ENCODE assay signal across 15 cellular contexts in the genomic region with DNA sequence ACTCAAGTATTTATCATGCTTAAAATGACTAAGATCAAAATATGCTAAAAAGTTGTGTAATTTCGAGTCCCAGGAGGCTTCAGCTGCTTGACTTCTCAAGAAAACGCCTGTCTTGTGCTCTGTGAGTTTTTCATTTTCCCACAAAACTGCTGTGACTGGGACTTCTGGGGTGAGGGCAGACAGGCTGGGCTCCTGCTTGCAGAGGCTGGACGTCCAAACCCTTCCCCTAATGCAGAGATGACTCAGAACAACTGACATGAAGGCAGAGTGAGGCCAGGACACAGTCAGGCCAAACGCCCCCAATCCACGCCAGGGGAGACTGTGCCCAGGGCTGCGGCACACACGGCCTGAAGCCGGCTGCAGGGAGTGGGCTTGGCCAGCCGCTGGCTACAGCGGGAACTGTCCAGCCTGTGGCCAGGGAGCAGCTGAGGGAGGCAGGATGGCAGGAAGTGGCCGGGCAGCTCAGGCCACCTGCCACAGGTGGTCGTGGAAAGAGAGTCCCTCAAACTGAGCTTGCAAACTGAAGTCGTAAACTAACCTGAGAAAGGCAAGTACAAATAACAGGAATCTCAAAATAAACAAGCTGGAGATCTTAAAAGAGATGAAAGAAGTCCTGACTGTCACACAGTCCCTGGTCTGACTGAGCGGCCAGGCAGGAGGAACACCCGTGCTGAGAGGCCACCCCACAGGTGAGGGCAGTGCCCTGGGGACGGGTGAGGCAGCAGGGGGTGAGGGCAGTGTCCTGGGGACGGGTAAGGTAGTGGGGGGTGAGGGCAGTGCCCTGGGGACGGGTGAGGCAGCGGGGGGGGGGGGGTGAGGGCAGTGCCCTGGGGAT. TPM values are rescaled to one million over a fixed set of nuclear protein-coding genes. Genes with fewer than 3 reads are reported as not detected.
DNase-seq lines count a peak whose midpoint lies in the region; ATAC-seq and TF ChIP-seq lines count a peak whose summit lies in the region.
"Had no signal": no experiment of that assay in that cellular context is flagged by ENCODE, and none has a peak within 500 bp of the region (broad histone marks: within the 10 kb centered on the region; RNA-seq: fewer than 3 reads in every experiment).

No MANE protein-coding gene starts in this region.

- no TSS peak for BruUV-seq in IMR-90 (replicated peaks; lab: Mats Ljungman, UMichigan)

- H3K4me2 ChIP-seq in IMR-90 (ENCODE audit: low read depth, low read length) (no peak overlapping the region; the same call in 1 of the 2 replicates), neuronal stem cell (ENCODE audit: insufficient read depth, low read length, poor library complexity, severe bottlenecking) (no peak overlapping the region)

- H3K4me3 ChIP-seq in AG09309 (ENCODE audit: control insufficient read depth, low read depth, low read length) (no peak overlapping the region), IMR-90 (ENCODE audit: insufficient read depth, low read depth, low read length) (no peak overlapping the region), breast epithelium (peak overlapping the region in 2 of 3 donors; percentile 9 to 34), neuronal stem cell (ENCODE audit: low read length in 2 of 2) (no peak overlapping the region)
- H3K4me3 ChIP-seq: SJCRH30 had no signal

- no peak overlapping the region for H2BK20ac ChIP-seq in IMR-90 (ENCODE audit: low read depth, low read length)

- no peak overlapping the region for H3K56ac ChIP-seq in IMR-90 (ENCODE audit: extremely low read depth, insufficient read depth, low read length)

- H3K23ac ChIP-seq in IMR-90 (ENCODE audit: low read depth, low read length), result no peak overlapping the region
- no peak overlapping the region for H3K23ac ChIP-seq in neuronal stem cell (ENCODE audit: low read depth, low read length, poor library complexity)

- TF ChIP-seq POLR2A in IMR-90 (IDR thresholded peaks at IDR 0.05; ENCODE audit: low read depth, low read length) (no peak), breast epithelium (IDR thresholded peaks at IDR 0.05) (no peak)

- peak overlapping the region; percentile 84 for H2BK12ac ChIP-seq in neuronal stem cell (ENCODE audit: low read length)

- no peaks in the 10 kb centered on the region for H3K27me3 Mint-ChIP-seq in T-helper 2 cell treated with Interferon-gamma antibody and Interleukin-4, amounts not matched to agents 5 μg/mL and 100 μg/mL, for 36 hours (ENCODE audit: low read depth)
- H3K27me3 Mint-ChIP-seq: activated naive CD4-positive, alpha-beta T cell treated with anti-CD3 and anti-CD28 coated beads, Interleukin-2, amount 50 U/mL, for 24 hours had no signal

- no peaks in the 10 kb centered on the region for H3K9me3 Mint-ChIP-seq in T-helper 2 cell treated with Interferon-gamma antibody and Interleukin-4, amounts not matched to agents 5 μg/mL and 100 μg/mL, for 36 hours
- H3K9me3 Mint-ChIP-seq: activated naive CD4-positive, alpha-beta T cell treated with anti-CD3 and anti-CD28 coated beads, Interleukin-2, amount 50 U/mL, for 24 hours had no signal

- H3K4me1 Mint-ChIP-seq in T-helper 2 cell treated with Interferon-gamma antibody and Interleukin-4, amounts not matched to agents 5 μg/mL and 100 μg/mL, for 36 hours (ENCODE audit: low read depth), result peaks cover 10% of the 10 kb centered on the region

- no peak overlapping the region for H3K14ac ChIP-seq in IMR-90 (replicated peaks; ENCODE audit: low read depth, low read length)
- H3K14ac ChIP-seq in neuronal stem cell (ENCODE audit: low read length), result peak overlapping the region; percentile 82

- 70% methylated on average over 7 of the region's 19 CpGs; no CpG with 5 or more reads in 1 of the 2 experiments for WGBS in IMR-90 (ENCODE audit: extremely low coverage in 2 of 2, insufficient read length in 1 of 2), 2 experiments
- WGBS in neuronal stem cell (ENCODE audit: extremely low coverage in 2 of 2, insufficient read length in 2 of 2, insufficient replicate concordance in 1 of 2), 2 donors, result no CpG with 5 or more reads among the region's 19 CpGs

- peak overlapping the region; percentile 19 for H2AK9ac ChIP-seq in IMR-90 (replicated peaks; ENCODE audit: low read depth, low read length, poor library complexity)

- peaks cover 8% of the 10 kb centered on the region for H3K36me3 Mint-ChIP-seq in T-helper 2 cell treated with Interferon-gamma antibody and Interleukin-4, amounts not matched to agents 5 μg/mL and 100 μg/mL, for 36 hours (ENCODE audit: low read depth)

- H3K9me1 ChIP-seq in IMR-90 (ENCODE audit: insufficient read depth, low read length), result no peaks in the 10 kb centered on the region

- CTCF ChIA-PET in IMR-90 (lab: Yijun Ruan, JAX), result no interaction called here

- H3K79me1 ChIP-seq in IMR-90 (ENCODE audit: low read depth in 1 of 2, low read length in 2 of 2) (no peaks in the 10 kb centered on the region), neuronal stem cell (ENCODE audit: low read depth, low read length) (peaks cover 7% of the 10 kb centered on the region)

- peaks cover 7% of the 10 kb centered on the region for H4K20me1 ChIP-seq in IMR-90 (ENCODE audit: insufficient read depth, low read length)

- no peak overlapping the region for H3K9ac ChIP-seq in IMR-90 (ENCODE audit: low read depth, low read length)
- H3K9ac ChIP-seq in neuronal stem cell (ENCODE audit: low read depth, low read length, poor library complexity), result no peak overlapping the region

- no peak overlapping the region for H2BK120ac ChIP-seq in IMR-90 (ENCODE audit: low read depth, low read length)
- H2BK120ac ChIP-seq in neuronal stem cell (ENCODE audit: low read depth, low read length), result no peak overlapping the region

- H4K91ac ChIP-seq in IMR-90 (ENCODE audit: insufficient read depth, low read depth, low read length), result no peak overlapping the region
- no peak overlapping the region for H4K91ac ChIP-seq in neuronal stem cell (ENCODE audit: low read depth, low read length, poor library complexity)

- H4K5ac ChIP-seq in IMR-90 (ENCODE audit: low read depth, low read length), result no peak overlapping the region

- H3K9me3 ChIP-seq in IMR-90 (ENCODE audit: control insufficient read depth, insufficient read depth, low read length) (no peaks in the 10 kb centered on the region), breast epithelium (no peaks in the 10 kb centered on the region), neuronal stem cell (replicated peaks in 1 of 2; ENCODE audit: control insufficient read depth in 2 of 2, insufficient read depth in 1 of 2, low read depth in 1 of 2, low read length in 2 of 2) (no peaks in the 10 kb centered on the region)
- H3K9me3 ChIP-seq: SJCRH30 had no signal

- ATAC-seq in IMR-90 (ENCODE audit: low read depth) (peak; percentile 91), HG03378 (IDR thresholded peaks at IDR 0.05; ENCODE audit: unreplicated experiment) (no peak), HG02981 (IDR thresholded peaks at IDR 0.05; ENCODE audit: unreplicated experiment) (no peak)

- no peak overlapping the region for H4K8ac ChIP-seq in IMR-90 (ENCODE audit: low read depth in 2 of 2, low read length in 2 of 2)
- H4K8ac ChIP-seq in neuronal stem cell (ENCODE audit: low read depth, low read length), result no peak overlapping the region

- no peak overlapping the region for H2BK15ac ChIP-seq in IMR-90 (ENCODE audit: low read depth, low read length)
- no peak overlapping the region for H2BK15ac ChIP-seq in neuronal stem cell (ENCODE audit: low read length)

- H3K27me3 ChIP-seq in IMR-90 (ENCODE audit: control insufficient read depth, insufficient read depth, low read length) (no peaks in the 10 kb centered on the region), breast epithelium (no peaks in the 10 kb centered on the region), neuronal stem cell (ENCODE audit: control insufficient read depth in 3 of 3, insufficient read depth in 3 of 3, low read depth in 1 of 3, low read length in 3 of 3) (no peaks in the 10 kb centered on the region)
- H3K27me3 ChIP-seq: SJCRH30 had no signal

- no peak overlapping the region for H3K27ac Mint-ChIP-seq in T-helper 2 cell treated with Interferon-gamma antibody and Interleukin-4, amounts not matched to agents 5 μg/mL and 100 μg/mL, for 36 hours

- in situ Hi-C loops in IMR-90 (cut with MboI; ENCODE audit: low sequenced_read_pairs), result no loop called here

- no peak overlapping the region for H3K4me3 Mint-ChIP-seq in T-helper 2 cell treated with Interferon-gamma antibody and Interleukin-4, amounts not matched to agents 5 μg/mL and 100 μg/mL, for 36 hours
- H3K4me3 Mint-ChIP-seq: activated naive CD4-positive, alpha-beta T cell treated with anti-CD3 and anti-CD28 coated beads, Interleukin-2, amount 50 U/mL, for 24 hours had no signal

- DNase-seq in AG09309 (ENCODE audit: low read depth) (peak; percentile 98), IMR-90 (peak; percentile 90), breast epithelium (ENCODE audit: low spot score in 2 of 2) (no peak), neuronal stem cell (ENCODE audit: low spot score) (no peak), NOMO-1 (lab: John Stamatoyannopoulos, UW; ENCODE audit: unreplicated experiment in 2 of 2) (no peak)
- no peak for DNase-seq in T-helper 2 cell treated with Interferon-gamma antibody and Interleukin-4, amounts not matched to agents 5 μg/mL and 100 μg/mL, for 36 hours (ENCODE audit: low spot score)
- DNase-seq: activated CD4-positive, alpha-beta T cell treated with anti-CD3 and anti-CD28 coated beads for 4 hours; Calu3; NCI-H2107 had no signal

- intact Hi-C loops in IMR-90 (cut with micrococcal nuclease), result no loop called here
- intact Hi-C loops in breast epithelium (cut with DNase I; ENCODE audit: low total_unique reads), result no loop called here

- POLR2A ChIA-PET in IMR-90 (lab: Charles Lee; ENCODE audit: unreplicated experiment), result no interaction called here

- H3K4me1 ChIP-seq in IMR-90 (ENCODE audit: control insufficient read depth, insufficient read depth, low read length) (peaks cover 12% of the 10 kb centered on the region), breast epithelium (no peaks in the 10 kb centered on the region), neuronal stem cell (ENCODE audit: control insufficient read depth in 2 of 2, insufficient read depth in 1 of 2, low read depth in 1 of 2, low read length in 2 of 2) (no peaks in the 10 kb centered on the region)

- TF ChIP-seq CTCF in AG09309 (IDR thresholded peaks at IDR 0.05; ENCODE audit: control insufficient read depth, insufficient read depth, low read depth, low read length, missing control alignments), result no peak
- TF ChIP-seq CTCF in IMR-90 (conservative IDR thresholded peaks at IDR 0.05; ENCODE audit: low read depth, low read length), result no peak
- no peak for TF ChIP-seq CTCF in breast epithelium (IDR thresholded peaks at IDR 0.05)

- H3K18ac ChIP-seq in IMR-90 (ENCODE audit: low read depth, low read length) (no peak overlapping the region), neuronal stem cell (ENCODE audit: low read length) (no peak overlapping the region)

- H3K36me3 ChIP-seq in IMR-90 (ENCODE audit: control insufficient read depth, insufficient read depth, low read length) (peaks cover 7% of the 10 kb centered on the region; the same call in 1 of the 2 replicates), breast epithelium (no peaks in the 10 kb centered on the region), neuronal stem cell (replicated peaks in 1 of 2; ENCODE audit: control insufficient read depth in 2 of 2, insufficient read depth in 2 of 2, low read length in 2 of 2) (peaks cover 8 to 50% of the 10 kb centered on the region in 2 donors)

- H3K4ac ChIP-seq in IMR-90 (ENCODE audit: low read depth, low read length), result no peak overlapping the region
- H3K4ac ChIP-seq in neuronal stem cell (ENCODE audit: low read length), result no peak overlapping the region

- H2BK5ac ChIP-seq in IMR-90 (ENCODE audit: low read depth, low read length, poor library complexity, severe bottlenecking) (no peak overlapping the region), neuronal stem cell (ENCODE audit: low read length) (no peak overlapping the region)

- no peak for TF ChIP-seq RAD21 in IMR-90 (IDR thresholded peaks at IDR 0.05; ENCODE audit: low read length)

- dilution Hi-C loops in IMR-90 (cut with HindIII; ENCODE audit: low sequenced_read_pairs, unreplicated experiment), result no loop called here

- H2AFZ ChIP-seq in IMR-90 (replicated peaks; ENCODE audit: low read length, poor library complexity), result no peak overlapping the region
- no peak overlapping the region for H2AFZ ChIP-seq in neuronal stem cell (ENCODE audit: low read length)

- peak overlapping the region; percentile 30; the same call in 1 of the 2 replicates for H2AK5ac ChIP-seq in IMR-90 (ENCODE audit: low read depth, low read length)
- H2AK5ac ChIP-seq in neuronal stem cell (ENCODE audit: low read depth, low read length), result no peak overlapping the region

- no peak overlapping the region for H3K27ac ChIP-seq in IMR-90 (ENCODE audit: insufficient read depth, low read length)
- peak overlapping the region; percentile 50 to 72 for H3K27ac ChIP-seq in breast epithelium
- H3K27ac ChIP-seq in neuronal stem cell (replicated peaks; ENCODE audit: low read length), result no peak overlapping the region
- H3K27ac ChIP-seq: SJCRH30 had no signal

RNA-seq across cellular contexts. Expression of gene HEXD, which starts 21.3 kb away (rescaled TPM):
- total RNA-seq in IMR-90 (2012; rRNA removed), result 3.8 and 4.2 TPM in 2 replicates
- polyA plus RNA-seq in IMR-90 (2012; rRNA removed), result 9.2 and 9.5 TPM in 2 replicates
- polyA plus RNA-seq in IMR-90 (2012; cell fraction: cytosol; rRNA removed), result 5.6 and 10.0 TPM in 2 replicates
- 76.9 and 127 TPM in 2 replicates for polyA plus RNA-seq in IMR-90 (2012; cell fraction: nucleus; rRNA removed; ENCODE audit: low replicate concordance)
- 100 to 1,000 TPM in 1 of 3 donors, 10 to 100 TPM in 2; 48.2 to 157 (median 68.2) TPM for total RNA-seq in breast epithelium
- polyA plus RNA-seq in neuronal stem cell (2013, experiment 1 of 2), result 19.9 TPM
- polyA plus RNA-seq in neuronal stem cell (2013, experiment 2 of 2), result 19.4 TPM

RNA-seq across cellular contexts. Expression of gene OGFOD3, which starts 21.6 kb away (rescaled TPM):
- total RNA-seq in IMR-90 (2012; rRNA removed) (24.4 and 25.3 TPM in 2 replicates), breast epithelium (10 to 100 TPM; 26.3 to 32.8 (median 28.5) TPM)
- polyA plus RNA-seq in IMR-90 (2012; rRNA removed), result 33.4 and 34.5 TPM in 2 replicates
- 31.1 and 43.7 TPM in 2 replicates for polyA plus RNA-seq in IMR-90 (2012; cell fraction: cytosol; rRNA removed)
- polyA plus RNA-seq in IMR-90 (2012; cell fraction: nucleus; rRNA removed; ENCODE audit: low replicate concordance), result 18.5 and 32.9 TPM in 2 replicates
- polyA plus RNA-seq in neuronal stem cell (2013, experiment 1 of 2), result 14.8 TPM
- polyA plus RNA-seq in neuronal stem cell (2013, experiment 2 of 2), result 15.3 TPM

RNA-seq across cellular contexts. Expression of gene UTS2R, which starts 25.3 kb away (rescaled TPM):
- total RNA-seq in IMR-90 (2012; rRNA removed), result not detected in 2 replicates
- not detected in 2 replicates for polyA plus RNA-seq in IMR-90 (2012; rRNA removed)
- not detected in 2 replicates for polyA plus RNA-seq in IMR-90 (2012; cell fraction: cytosol; rRNA removed)
- polyA plus RNA-seq in IMR-90 (2012; cell fraction: nucleus; rRNA removed; ENCODE audit: low replicate concordance), result not detected in 2 replicates
- total RNA-seq in breast epithelium, result under 1 TPM in 1 of 3 donors, not detected in 2; 0.33 TPM
- 0.11 TPM for polyA plus RNA-seq in neuronal stem cell (2013, experiment 1 of 2)
- 0.12 TPM for polyA plus RNA-seq in neuronal stem cell (2013, experiment 2 of 2)
- total RNA-seq: Calu3, endothelial cell of umbilical vein, urinary bladder had no signal
- polyA plus RNA-seq: endothelial cell of umbilical vein, urinary bladder had no signal

RNA-seq across cellular contexts. Expression of gene TEX19, which starts 37.8 kb away (rescaled TPM):
- total RNA-seq in IMR-90 (2012; rRNA removed) (under 0.01 and 0.28 TPM in 2 replicates), breast epithelium (not detected)
- polyA plus RNA-seq in IMR-90 (2012; rRNA removed), result 0.03 and 0.13 TPM in 2 replicates
- polyA plus RNA-seq in IMR-90 (2012; cell fraction: cytosol; rRNA removed), result 0.05 and 0.06 TPM in 2 replicates
- polyA plus RNA-seq in IMR-90 (2012; cell fraction: nucleus; rRNA removed; ENCODE audit: low replicate concordance), result 0.08 TPM in 1 of 2 replicates, not detected in the other
- polyA plus RNA-seq in neuronal stem cell (2013, experiment 1 of 2), result 0.28 TPM
- polyA plus RNA-seq in neuronal stem cell (2013, experiment 2 of 2), result 0.19 TPM
- total RNA-seq: Calu3, endothelial cell of umbilical vein, urinary bladder had no signal
- polyA plus RNA-seq: urinary bladder had no signal

RNA-seq across cellular contexts. Expression of gene CYBC1, which starts 53.7 kb away (rescaled TPM):
- total RNA-seq in IMR-90 (2012; rRNA removed), result 61.1 and 75.1 TPM in 2 replicates
- polyA plus RNA-seq in IMR-90 (2012; rRNA removed), result 76.7 and 89.0 TPM in 2 replicates
- 84.4 and 115 TPM in 2 replicates for polyA plus RNA-seq in IMR-90 (2012; cell fraction: cytosol; rRNA removed)
- 201 and 366 TPM in 2 replicates for polyA plus RNA-seq in IMR-90 (2012; cell fraction: nucleus; rRNA removed; ENCODE audit: low replicate concordance)
- 10 to 100 TPM; 54.7 to 71.4 (median 61.9) TPM for total RNA-seq in breast epithelium
- 42.0 TPM for polyA plus RNA-seq in neuronal stem cell (2013, experiment 1 of 2)
- polyA plus RNA-seq in neuronal stem cell (2013, experiment 2 of 2), result 41.3 TPM

Comparison
In these comparisons a context has a peak if more than half of its experiments do, and no peak if none do; other contexts are left out.
1. DNase-seq: peak in AG09309 (single experiment) and IMR-90 (single experiment); none in breast epithelium (0 of 2), neuronal stem cell (single experiment), NOMO-1 (0 of 2) and T-helper 2 cell treated with Interferon-gamma antibody and Interleukin-4, amounts not matched to agents 5 μg/mL and 100 μg/mL, for 36 hours (single experiment).
2. H3K4me3 ChIP-seq: peak in breast epithelium (2 of 3); none in AG09309 (single experiment), IMR-90 (single experiment) and neuronal stem cell (0 of 2).
3. H3K27ac ChIP-seq: peak in breast epithelium (2 of 2); none in IMR-90 (single experiment) and neuronal stem cell (single experiment).